ENCODE assay signal across 13 cellular contexts in the genomic region with DNA sequence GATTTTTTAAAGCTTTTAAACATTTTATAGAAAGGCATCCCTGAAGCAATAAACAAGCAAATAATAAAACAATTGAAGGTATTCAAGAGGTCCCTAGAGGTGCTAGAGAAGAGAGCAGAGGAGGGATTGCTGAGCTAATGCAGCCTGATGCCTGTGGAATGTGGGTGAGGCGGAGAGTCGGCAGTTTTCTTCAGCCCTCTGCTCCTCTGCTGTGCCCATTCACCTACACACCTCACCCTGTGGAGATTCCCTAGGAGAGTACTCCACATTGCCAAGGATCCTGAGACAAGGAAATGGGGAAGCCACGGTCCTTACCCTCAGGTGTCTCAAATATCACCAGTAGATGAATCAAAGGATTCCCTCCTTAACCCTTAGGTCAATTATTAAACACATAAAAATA.
"Had no signal": no experiment of that assay in that cellular context is flagged by ENCODE, and none has a peak within 500 bp of the region (broad histone marks: within the 10 kb centered on the region; RNA-seq: fewer than 3 reads in every experiment).

No MANE protein-coding gene starts in this region.

- H3K27ac ChIP-seq: left ventricle myocardium inferior, thyroid gland, vagina had no signal

- H3K27me3 Mint-ChIP-seq: activated CD4-positive, alpha-beta T cell treated with anti-CD3 and anti-CD28 coated beads, Interleukin-2, amount 10 ng/mL, durations not matched to agents 24 days and 14 days; activated naive CD4-positive, alpha-beta T cell treated with anti-CD3 and anti-CD28 coated beads, Interleukin-2, amount 10 ng/mL, durations not matched to agents 7 days and 5 days; dendritic cell treated with granulocyte-macrophage colony-stimulating factor and Interleukin-4, amounts not matched to agents 40 ng/mL and 50 ng/mL, for 4 days; effector memory CD8-positive, alpha-beta T cell had no signal

- H3K4me1 ChIP-seq: left ventricle myocardium inferior, thyroid gland, vagina had no signal

- H3K9me3 Mint-ChIP-seq: activated CD4-positive, alpha-beta T cell treated with anti-CD3 and anti-CD28 coated beads, Interleukin-2, amount 10 ng/mL, durations not matched to agents 24 days and 14 days; activated naive CD4-positive, alpha-beta T cell treated with anti-CD3 and anti-CD28 coated beads, Interleukin-2, amount 10 ng/mL, durations not matched to agents 7 days and 5 days; activated T-helper 2 cell treated with anti-CD3 and anti-CD28 coated beads, Interferon-gamma antibody, Interleukin-2, Interleukin-4, amounts not matched to agents 10 μg/mL and 5 μg/mL and 100 μg/mL, durations not matched to agents 14 hours and 24 hours and 36 hours; dendritic cell treated with granulocyte-macrophage colony-stimulating factor and Interleukin-4, amounts not matched to agents 40 ng/mL and 50 ng/mL, for 4 days; effector memory CD8-positive, alpha-beta T cell; mesothelial cell of epicardium; T-helper 1 cell treated with Interleukin-12 subunit alpha and Interleukin-12 subunit beta and Interleukin-4 antibody, amounts not matched to agents 30 μg/mL and 1 μg/mL, for 36 hours had no signal

- H3K4me3 Mint-ChIP-seq: activated CD4-positive, alpha-beta T cell treated with anti-CD3 and anti-CD28 coated beads, Interleukin-2, amount 10 ng/mL, durations not matched to agents 24 days and 14 days; activated naive CD4-positive, alpha-beta T cell treated with anti-CD3 and anti-CD28 coated beads, Interleukin-2, amount 10 ng/mL, durations not matched to agents 7 days and 5 days; dendritic cell treated with granulocyte-macrophage colony-stimulating factor and Interleukin-4, amounts not matched to agents 40 ng/mL and 50 ng/mL, for 4 days; effector memory CD8-positive, alpha-beta T cell; mesothelial cell of epicardium; T-helper 1 cell treated with Interleukin-12 subunit alpha and Interleukin-12 subunit beta and Interleukin-4 antibody, amounts not matched to agents 30 μg/mL and 1 μg/mL, for 36 hours had no signal

- H3K4me3 ChIP-seq: left ventricle myocardium inferior, thyroid gland, vagina had no signal

- DNase-seq: activated CD4-positive, alpha-beta T cell treated with anti-CD3 and anti-CD28 coated beads, Interleukin-2, amount 10 ng/mL, durations not matched to agents 24 days and 14 days; activated naive CD4-positive, alpha-beta T cell treated with anti-CD3 and anti-CD28 coated beads, Interleukin-2, amount 10 ng/mL, durations not matched to agents 7 days and 5 days; activated T-cell treated with anti-CD3 and anti-CD28 coated beads for 4 hours; effector memory CD8-positive, alpha-beta T cell; erythroblast; left ventricle myocardium inferior; stimulated activated CD4-positive, alpha-beta T cell treated with anti-CD3 and anti-CD28 coated beads, Interleukin-4, amount 100 ng/mL, for 4 hours; thyroid gland had no signal

- H3K36me3 ChIP-seq: left ventricle myocardium inferior, thyroid gland, vagina had no signal

- ATAC-seq: effector memory CD8-positive, alpha-beta T cell had no signal

- H3K36me3 Mint-ChIP-seq: activated naive CD4-positive, alpha-beta T cell treated with anti-CD3 and anti-CD28 coated beads, Interleukin-2, amount 10 ng/mL, durations not matched to agents 7 days and 5 days; mesothelial cell of epicardium had no signal

- H3K9me3 ChIP-seq: left ventricle myocardium inferior, thyroid gland, vagina had no signal

- H3K27ac Mint-ChIP-seq: activated CD4-positive, alpha-beta T cell treated with anti-CD3 and anti-CD28 coated beads, Interleukin-2, amount 10 ng/mL, durations not matched to agents 24 days and 14 days; activated naive CD4-positive, alpha-beta T cell treated with anti-CD3 and anti-CD28 coated beads, Interleukin-2, amount 10 ng/mL, durations not matched to agents 7 days and 5 days; activated T-helper 2 cell treated with anti-CD3 and anti-CD28 coated beads, Interferon-gamma antibody, Interleukin-2, Interleukin-4, amounts not matched to agents 10 μg/mL and 5 μg/mL and 100 μg/mL, durations not matched to agents 14 hours and 24 hours and 36 hours; dendritic cell treated with granulocyte-macrophage colony-stimulating factor and Interleukin-4, amounts not matched to agents 40 ng/mL and 50 ng/mL, for 4 days; effector memory CD8-positive, alpha-beta T cell; mesothelial cell of epicardium; T-helper 1 cell treated with Interleukin-12 subunit alpha and Interleukin-12 subunit beta and Interleukin-4 antibody, amounts not matched to agents 30 μg/mL and 1 μg/mL, for 36 hours had no signal

- H3K4me1 Mint-ChIP-seq: activated CD4-positive, alpha-beta T cell treated with anti-CD3 and anti-CD28 coated beads, Interleukin-2, amount 10 ng/mL, durations not matched to agents 24 days and 14 days; activated naive CD4-positive, alpha-beta T cell treated with anti-CD3 and anti-CD28 coated beads, Interleukin-2, amount 10 ng/mL, durations not matched to agents 7 days and 5 days; mesothelial cell of epicardium had no signal

- H3K27me3 ChIP-seq: thyroid gland, vagina had no signal
